1 cellular context compared by ENCODE assay signal in genomic region chr10:48806282-48806681, GRCh38.
TF ChIP-seq lines count a peak whose summit lies in the region.

No MANE protein-coding gene starts in this region.

TF ChIP-seq in H1, 55 proteins besides CTCF, POLR2A, EP300 and RAD21:
- peak; percentile 89 for TF ChIP-seq MAX (IDR thresholded peaks at IDR 0.05)
- no peak for TF ChIP-seq CTBP2 (IDR thresholded peaks at IDR 0.05; ENCODE audit: borderline replicate concordance, insufficient read depth, insufficient read length, low read length)
- no peak for TF ChIP-seq CHD2 (IDR thresholded peaks at IDR 0.05; ENCODE audit: low read length)
- TF ChIP-seq E2F6 (IDR thresholded peaks at IDR 0.05), result peak; percentile 55
- TF ChIP-seq EGR1 (IDR thresholded peaks at IDR 0.05; ENCODE audit: borderline replicate concordance, low read depth, low read length), result no peak
